In genomic region chr7:33909312-33909711, GRCh38 we compare ENCODE assay signal across 2 cellular contexts.
TF ChIP-seq lines count a peak whose summit lies in the region.

No MANE protein-coding gene starts in this region.

TF ChIP-seq in HCT116, 20 proteins besides CTCF, POLR2A, EP300 and RAD21 (continued from another document):
- TF ChIP-seq REST (IDR thresholded peaks at IDR 0.05; ENCODE audit: low read depth) (no peak), CBX3 (IDR thresholded peaks at IDR 0.05; ENCODE audit: low read depth) (no peak), SP1 (IDR thresholded peaks at IDR 0.05; ENCODE audit: low read depth) (no peak), POLR2AphosphoS5 (IDR thresholded peaks at IDR 0.05; ENCODE audit: low read depth, low read length) (no peak), ZFX (IDR thresholded peaks at IDR 0.05) (no peak), ATF3 (IDR thresholded peaks at IDR 0.05) (no peak), ELF1 (IDR thresholded peaks at IDR 0.05; ENCODE audit: borderline replicate concordance, low read depth) (no peak), EZH2 (IDR thresholded peaks at IDR 0.05) (no peak), EGR1 (IDR thresholded peaks at IDR 0.05; ENCODE audit: low read depth) (no peak)

TF ChIP-seq in GM23338, 12 proteins besides CTCF, POLR2A, EP300 and RAD21 (continued from another document):
- TF ChIP-seq REST (IDR thresholded peaks at IDR 0.05; ENCODE audit: unreplicated experiment) (no peak), ZNF331 (CRISPR knock-in tag; IDR thresholded peaks at IDR 0.05; ENCODE audit: low read depth) (no peak), NANOG (IDR thresholded peaks at IDR 0.05; ENCODE audit: borderline replicate concordance) (no peak), ZNF462 (CRISPR knock-in tag; IDR thresholded peaks at IDR 0.05) (no peak), CREB1 (CRISPR knock-in tag; IDR thresholded peaks at IDR 0.05; ENCODE audit: low read depth) (no peak), POLR2AphosphoS5 (IDR thresholded peaks at IDR 0.05; ENCODE audit: low read depth) (no peak)
